Comparison of ENCODE assay signal across 1 cellular context in genomic region chr15:64814965-64815364, GRCh38. TPM values are rescaled to one million over a fixed set of nuclear protein-coding genes. Genes with fewer than 3 reads are reported as not detected.
"Had no signal": no experiment of that assay in that cellular context is flagged by ENCODE, and none has a peak within 500 bp of the region (broad histone marks: within the 10 kb centered on the region; RNA-seq: fewer than 3 reads in every experiment).

No MANE protein-coding gene starts in this region.

RNA-seq across cellular contexts. Expression of gene RBPMS2, which starts 39.6 kb away (rescaled TPM):
- total RNA-seq: fibroblast of lung had no signal
